7 cellular contexts compared by ENCODE assay signal in genomic region chr12:632102-632696, GRCh38. TPM values are rescaled to one million over a fixed set of nuclear protein-coding genes. Genes with fewer than 3 reads are reported as not detected.
A peak's percentile ranks its signal among the peaks of the same experiment; 100 is the strongest.
DNase-seq lines count a peak whose midpoint lies in the region; FAIRE-seq and TF ChIP-seq lines count a peak whose summit lies in the region.

No MANE protein-coding gene starts in this region.

- H4K91ac ChIP-seq in H9 (ENCODE audit: insufficient read length, low read depth, low read length) = no peak overlapping the region

- H3K56ac ChIP-seq in H9 (ENCODE audit: insufficient read length, low read depth, low read length) = no peak overlapping the region

- no peak overlapping the region for H3K4me2 ChIP-seq in H9 (ENCODE audit: insufficient read depth, insufficient read length, low read length)
- H3K4me2 ChIP-seq in osteoblast (ENCODE audit: insufficient read depth, low read length) = peak overlapping the region; percentile 61

- POLR2A ChIA-PET in GM10248 (lab: Yijun Ruan, JAX) = no interaction called here

- H3T11ph ChIP-seq in H9 (ENCODE audit: low read length) = no peak overlapping the region

- H3K14ac ChIP-seq in H9 (ENCODE audit: insufficient read depth, low read length) = no peak overlapping the region

- no peak overlapping the region for H2BK15ac ChIP-seq in H9 (ENCODE audit: low read depth, low read length)

- H4K20me1 ChIP-seq in H9 (ENCODE audit: control insufficient read depth, insufficient read depth, insufficient read length) (no peaks in the 10 kb centered on the region), osteoblast (ENCODE audit: insufficient read depth, low read length) (no peaks in the 10 kb centered on the region)

- TF ChIP-seq CTCF in H9 (conservative IDR thresholded peaks at IDR 0.05) = no peak
- TF ChIP-seq CTCF in esophagus squamous epithelium (IDR thresholded peaks at IDR 0.05) = no peak
- no peak for TF ChIP-seq CTCF in osteoblast (IDR thresholded peaks at IDR 0.05; ENCODE audit: extremely low read depth, low read depth, low read length)
- no peak for TF ChIP-seq CTCF in GM10248 (IDR thresholded peaks at IDR 0.05; ENCODE audit: control extremely low read depth, extremely low read depth, low read depth, missing control alignments)

- H2AK5ac ChIP-seq in H9 (ENCODE audit: insufficient read length, low read length) = no peak overlapping the region

- H3K9ac ChIP-seq in H9 (ENCODE audit: extremely low read depth, insufficient read length, low read length) = no peak overlapping the region

- peak; percentile 27 for FAIRE-seq in RCC 7860 (lab: Jason Lieb, UNC)

- H3K4me3 Mint-ChIP-seq in H9 = no peak overlapping the region; a peak in 1 of 5 replicates

- H3K27me3 ChIP-seq in H9 (ENCODE audit: insufficient read depth, low read length) = no peaks in the 10 kb centered on the region
- no peaks in the 10 kb centered on the region for H3K27me3 ChIP-seq in esophagus squamous epithelium
- no peaks in the 10 kb centered on the region for H3K27me3 ChIP-seq in osteoblast (ENCODE audit: insufficient read depth, low read length)

- no peak overlapping the region for H4K5ac ChIP-seq in H9 (ENCODE audit: insufficient read length, low read depth, low read length)

- intact Hi-C loops in esophagus squamous epithelium (cut with DNase I) = no loop called here

- H2BK120ac ChIP-seq in H9 (ENCODE audit: low read depth, low read length, poor library complexity, severe bottlenecking) = no peak overlapping the region

- no peaks in the 10 kb centered on the region for H3K9me3 ChIP-seq in H9 (ENCODE audit: control insufficient read depth, low read depth, low read length)
- no peaks in the 10 kb centered on the region for H3K9me3 ChIP-seq in esophagus squamous epithelium
- H3K9me3 ChIP-seq in osteoblast (ENCODE audit: low read depth, low read length) = no peaks in the 10 kb centered on the region

- no peaks in the 10 kb centered on the region for H3K23me2 ChIP-seq in H9 (ENCODE audit: insufficient read length, low read depth, low read length, poor library complexity, severe bottlenecking)

- no peak overlapping the region for H2AFZ ChIP-seq in H9 (ENCODE audit: low read length)
- peak overlapping the region; percentile 45 for H2AFZ ChIP-seq in osteoblast (ENCODE audit: low read length)

- H3K4me3 ChIP-seq in esophagus squamous epithelium (no peak overlapping the region), osteoblast (ENCODE audit: insufficient read depth, low read length) (peak overlapping the region; percentile 3)

- H3K36me3 Mint-ChIP-seq in H9 (ENCODE audit: insufficient read depth in 1 of 3, low read depth in 3 of 3) = no peaks in the 10 kb centered on the region

- no peak overlapping the region for H3K4ac ChIP-seq in H9 (ENCODE audit: low read depth, low read length)

- H3K27me3 Mint-ChIP-seq in H9 (ENCODE audit: low read depth) = peaks cover 1% of the 10 kb centered on the region

- H3K36me3 ChIP-seq in esophagus squamous epithelium = no peaks in the 10 kb centered on the region
- no peaks in the 10 kb centered on the region for H3K36me3 ChIP-seq in osteoblast (ENCODE audit: insufficient read depth, low read length)

- peaks cover 36 to 44% of the 10 kb centered on the region in 2 experiments for H3K4me1 Mint-ChIP-seq in H9

- no peak overlapping the region for H2BK20ac ChIP-seq in H9 (ENCODE audit: low read depth, low read length, poor library complexity, severe bottlenecking)

- no peak overlapping the region for H3K18ac ChIP-seq in H9 (ENCODE audit: insufficient read length, low read depth, low read length)

- no peaks in the 10 kb centered on the region for H3K79me1 ChIP-seq in H9 (ENCODE audit: insufficient read depth, low read depth, low read length, poor library complexity, severe bottlenecking)

- no peaks in the 10 kb centered on the region; a peak in 1 of 5 replicates for H3K9me3 Mint-ChIP-seq in H9

- peak overlapping the region; percentile 15 to 90 (median 60); a peak in 5 of 7 replicates for H3K27ac Mint-ChIP-seq in H9

- no peaks in the 10 kb centered on the region for H3K79me2 ChIP-seq in H9 (ENCODE audit: insufficient read depth, low read length)
- H3K79me2 ChIP-seq in osteoblast (ENCODE audit: insufficient read depth, low read length) = no peaks in the 10 kb centered on the region

- CTCF ChIA-PET in GM10248 (lab: Yijun Ruan, JAX) = interaction anchor here (1.1 to 2.3 kb wide), 7 partner anchors 12 to 119 kb away, joined by 3 to 9 read pairs (median 5); no protein-coding TSS in a partner anchor

- no peak overlapping the region for H2BK12ac ChIP-seq in H9 (ENCODE audit: insufficient read length, low read depth, low read length)

- no peak overlapping the region for H3K23ac ChIP-seq in H9 (ENCODE audit: insufficient read length, low read depth, low read length)

- no CpG with 5 or more reads among the region's 7 CpGs for WGBS in H9 (ENCODE audit: extremely low coverage, insufficient read length, low lambda C conversion rate)
- WGBS in esophagus squamous epithelium, 2 donors = 11 to 18% methylated on average over 7 of the region's 7 CpGs

- peaks cover 11% of the 10 kb centered on the region; the same call in 1 of the 2 replicates for H3K4me1 ChIP-seq in H9 (ENCODE audit: insufficient read depth, low read length)
- H3K4me1 ChIP-seq in esophagus squamous epithelium = peaks cover 31 to 89% (median 39%) of the 10 kb centered on the region in 3 donors
- peaks cover 17% of the 10 kb centered on the region for H3K4me1 ChIP-seq in osteoblast (ENCODE audit: insufficient read depth, low read length)

- H3K27ac ChIP-seq in H9 (ENCODE audit: insufficient read length, low read depth, low read length) = no peak overlapping the region
- H3K27ac ChIP-seq in esophagus squamous epithelium = peak overlapping the region; percentile 86 to 99 (median 88)
- H3K27ac ChIP-seq in osteoblast (ENCODE audit: low read depth, low read length) = peak overlapping the region; percentile 86

- peak; percentile 54 for DNase-seq in H9
- peak; percentile 66 for DNase-seq in RCC 7860 (ENCODE audit: low spot score)
- no peak for DNase-seq in esophagus squamous epithelium (lab: John Stamatoyannopoulos, UW)
- DNase-seq in osteoblast (ENCODE audit: insufficient read length, low spot score, missing footprints) = peak; percentile 96
- no peak for DNase-seq in OCI-M2 (lab: John Stamatoyannopoulos, UW; ENCODE audit: unreplicated experiment)
- no peak for DNase-seq in GM10248 (ENCODE audit: extremely low spot score)
- no peak for DNase-seq in activated CD4-positive, alpha-beta T cell treated with anti-CD3 and anti-CD28 coated beads, Interleukin-2, amount 50 U/mL, for 48 hours

- no peak overlapping the region for H4K8ac ChIP-seq in H9 (replicated peaks; ENCODE audit: insufficient read length, low read depth, low read length)

- H2BK5ac ChIP-seq in H9 (ENCODE audit: insufficient read length, low read length) = no peak overlapping the region

- TF ChIP-seq POLR2A in esophagus squamous epithelium (IDR thresholded peaks at IDR 0.05) = peak in 1 of 4 donors; percentile 11

RNA-seq across cellular contexts. Expression of gene NINJ2, which starts 31.0 kb away (rescaled TPM):
- total RNA-seq in H9 (2021) (0.24 and 0.77 TPM in 2 replicates), esophagus squamous epithelium (10 to 100 TPM in 1 of 4 donors, 1 to 10 TPM in 3; 2.2 to 14.9 (median 4.5) TPM), osteoblast (2.9 and 5.8 TPM in 2 replicates)

Comparison
In these comparisons a context has a peak if more than half of its experiments do, and no peak if none do; other contexts are left out.
1. DNase-seq: peak in H9 (single experiment), RCC 7860 (single experiment) and osteoblast (single experiment); none in esophagus squamous epithelium (single experiment), OCI-M2 (single experiment), GM10248 (single experiment) and activated CD4-positive, alpha-beta T cell treated with anti-CD3 and anti-CD28 coated beads, Interleukin-2, amount 50 U/mL, for 48 hours (0 of 2).